In genomic region chr12:52521581-52522266, GRCh38 we compare ENCODE assay signal across 15 cellular contexts. TPM values are rescaled to one million over a fixed set of nuclear protein-coding genes. Genes with fewer than 3 reads are reported as not detected.
DNase-seq lines count a peak whose midpoint lies in the region; ATAC-seq and TF ChIP-seq lines count a peak whose summit lies in the region.
"Had no signal": no experiment of that assay in that cellular context is flagged by ENCODE, and none has a peak within 500 bp of the region (broad histone marks: within the 10 kb centered on the region; RNA-seq: fewer than 3 reads in every experiment).

No MANE protein-coding gene starts in this region.

- no peaks in the 10 kb centered on the region for H3K9me3 ChIP-seq in Karpas-422 (ENCODE audit: low read length)
- H3K9me3 ChIP-seq in aorta (ENCODE audit: control insufficient read depth, low read length): no peaks in the 10 kb centered on the region
- H3K9me3 ChIP-seq: gastroesophageal sphincter had no signal

- intact Hi-C loops in activated CD4-positive, alpha-beta memory T cell treated with anti-CD3 and anti-CD28 coated beads for 36 hours (cut with micrococcal nuclease): no loop called here
- intact Hi-C loops in aorta (cut with DNase I): no loop called here

- H3K4me1 Mint-ChIP-seq in activated CD4-positive, alpha-beta memory T cell treated with anti-CD3 and anti-CD28 coated beads, Interleukin-2, amount 10 ng/mL, durations not matched to agents 7 days and 5 days: peaks cover 4% of the 10 kb centered on the region
- H3K4me1 Mint-ChIP-seq in activated CD4-positive, alpha-beta memory T cell treated with anti-CD3 and anti-CD28 coated beads for 36 hours (ENCODE audit: low read depth): no peaks in the 10 kb centered on the region

- peaks cover 2% of the 10 kb centered on the region for H3K27me3 Mint-ChIP-seq in activated CD4-positive, alpha-beta memory T cell treated with anti-CD3 and anti-CD28 coated beads, Interleukin-2, amount 10 ng/mL, durations not matched to agents 7 days and 5 days
- no peaks in the 10 kb centered on the region for H3K27me3 Mint-ChIP-seq in activated CD4-positive, alpha-beta memory T cell treated with anti-CD3 and anti-CD28 coated beads for 36 hours

- ATAC-seq in aorta (ENCODE audit: low FRiP score): no peak

- H3K4me3 Mint-ChIP-seq in activated CD4-positive, alpha-beta memory T cell treated with anti-CD3 and anti-CD28 coated beads, Interleukin-2, amount 10 ng/mL, durations not matched to agents 7 days and 5 days: no peak overlapping the region
- no peak overlapping the region for H3K4me3 Mint-ChIP-seq in activated CD4-positive, alpha-beta memory T cell treated with anti-CD3 and anti-CD28 coated beads for 36 hours

- no peak overlapping the region for H3K4me2 ChIP-seq in Karpas-422 (ENCODE audit: low read depth, low read length, poor library complexity, severe bottlenecking)

- POLR2A ChIA-PET in activated CD4-positive, alpha-beta memory T cell treated with anti-CD3 and anti-CD28 coated beads, Interleukin-2, amount 10 ng/mL, durations not matched to agents 7 days and 5 days (lab: Charles Lee): no interaction called here
- POLR2A ChIA-PET in activated CD4-positive, alpha-beta memory T cell treated with anti-CD3 and anti-CD28 coated beads for 36 hours (lab: Charles Lee): no interaction called here

- H3K27ac ChIP-seq in Karpas-422 (ENCODE audit: low read length) (no peak overlapping the region), aorta (ENCODE audit: low read depth in 1 of 2, low read length in 2 of 2) (peak overlapping the region in 1 of 2 donors; percentile 23)
- H3K27ac ChIP-seq: gastroesophageal sphincter, parathyroid adenoma had no signal

- H3K4me1 ChIP-seq in Karpas-422 (ENCODE audit: low read length) (peaks cover 11% of the 10 kb centered on the region), aorta (ENCODE audit: control insufficient read depth in 1 of 2, insufficient read depth in 2 of 2, low read length in 2 of 2) (no peaks in the 10 kb centered on the region)
- H3K4me1 ChIP-seq: gastroesophageal sphincter, parathyroid adenoma had no signal

- H3K4me3 ChIP-seq in fibroblast of mammary gland (ENCODE audit: control insufficient read depth, low read depth, low read length) (no peak overlapping the region), Karpas-422 (ENCODE audit: low read length) (no peak overlapping the region), aorta (ENCODE audit: low read length in 2 of 2) (no peak overlapping the region)
- H3K4me3 ChIP-seq: gastroesophageal sphincter had no signal

- DNase-seq in activated CD4-positive, alpha-beta memory T cell treated with anti-CD3 and anti-CD28 coated beads, Interleukin-2, amount 10 ng/mL, durations not matched to agents 7 days and 5 days: peak; percentile 9
- no peak for DNase-seq in activated CD4-positive, alpha-beta memory T cell treated with anti-CD3 and anti-CD28 coated beads for 36 hours
- DNase-seq in SW480 (ENCODE audit: low spot score) (peak; percentile 90), fibroblast of mammary gland (ENCODE audit: low read depth) (peak; percentile 23), stromal cell of bone marrow (ENCODE audit: low read depth) (peak; percentile 30), Karpas-422 (no peak), cerebellum (ENCODE audit: low spot score) (no peak), aorta (no peak)
- DNase-seq: activated CD4-positive, alpha-beta T cell treated with anti-CD3 and anti-CD28 coated beads for 48 hours; activated naive CD4-positive, alpha-beta T cell treated with Interleukin-2 at 50 U/mL for 16 hours; NCI-H1092 treated with DMSO at 0.1 percent for 48 hours had no signal

- H3K27me3 ChIP-seq in Karpas-422 (ENCODE audit: low read length) (no peaks in the 10 kb centered on the region), aorta (ENCODE audit: control insufficient read depth in 1 of 2, insufficient read depth in 2 of 2, low read length in 1 of 2) (no peaks in the 10 kb centered on the region)

- 83 to 86% methylated on average over 10 of the region's 10 CpGs for WGBS in aorta, 2 donors

- no peaks in the 10 kb centered on the region for H4K20me1 ChIP-seq in Karpas-422 (ENCODE audit: insufficient read depth, low read depth, low read length)

- no peaks in the 10 kb centered on the region for H3K36me3 Mint-ChIP-seq in activated CD4-positive, alpha-beta memory T cell treated with anti-CD3 and anti-CD28 coated beads, Interleukin-2, amount 10 ng/mL, durations not matched to agents 7 days and 5 days (ENCODE audit: low read depth)
- no peaks in the 10 kb centered on the region for H3K36me3 Mint-ChIP-seq in activated CD4-positive, alpha-beta memory T cell treated with anti-CD3 and anti-CD28 coated beads for 36 hours

- CTCF ChIA-PET in activated CD4-positive, alpha-beta memory T cell treated with anti-CD3 and anti-CD28 coated beads, Interleukin-2, amount 10 ng/mL, durations not matched to agents 7 days and 5 days (lab: Charles Lee): no interaction called here
- CTCF ChIA-PET in activated CD4-positive, alpha-beta memory T cell treated with anti-CD3 and anti-CD28 coated beads for 36 hours (lab: Charles Lee): no interaction called here

- H3K27ac Mint-ChIP-seq in activated CD4-positive, alpha-beta memory T cell treated with anti-CD3 and anti-CD28 coated beads, Interleukin-2, amount 10 ng/mL, durations not matched to agents 7 days and 5 days: no peak overlapping the region
- no peak overlapping the region for H3K27ac Mint-ChIP-seq in activated CD4-positive, alpha-beta memory T cell treated with anti-CD3 and anti-CD28 coated beads for 36 hours

- no peaks in the 10 kb centered on the region for H3K9me2 ChIP-seq in Karpas-422 (replicated peaks; ENCODE audit: insufficient read depth, low read length)

- no peaks in the 10 kb centered on the region for H3K79me2 ChIP-seq in Karpas-422 (ENCODE audit: low read length)
- H3K79me2 ChIP-seq: parathyroid adenoma had no signal

- H3K36me3 ChIP-seq in Karpas-422 (ENCODE audit: insufficient read depth, low read length) (no peaks in the 10 kb centered on the region), aorta (ENCODE audit: control insufficient read depth in 1 of 2, insufficient read depth in 2 of 2, low read length in 1 of 2) (no peaks in the 10 kb centered on the region)
- H3K36me3 ChIP-seq: gastroesophageal sphincter had no signal

- no peak for TF ChIP-seq CTCF in fibroblast of mammary gland (conservative IDR thresholded peaks at IDR 0.05; ENCODE audit: control insufficient read depth, insufficient read depth, low read depth, low read length)

- no peaks in the 10 kb centered on the region for H3K9me3 Mint-ChIP-seq in activated CD4-positive, alpha-beta memory T cell treated with anti-CD3 and anti-CD28 coated beads, Interleukin-2, amount 10 ng/mL, durations not matched to agents 7 days and 5 days
- H3K9me3 Mint-ChIP-seq in activated CD4-positive, alpha-beta memory T cell treated with anti-CD3 and anti-CD28 coated beads for 36 hours: no peaks in the 10 kb centered on the region

- H3K9ac ChIP-seq in Karpas-422 (ENCODE audit: low read length): no peak overlapping the region
- H3K9ac ChIP-seq: parathyroid adenoma had no signal

- H2AFZ ChIP-seq in Karpas-422 (ENCODE audit: low read length): no peak overlapping the region
- H2AFZ ChIP-seq: parathyroid adenoma had no signal

RNA-seq across cellular contexts. Expression of gene KRT5, which starts 1.5 kb away (rescaled TPM):
- total RNA-seq in activated CD4-positive, alpha-beta memory T cell treated with anti-CD3 and anti-CD28 coated beads, Interleukin-2, amount 10 ng/mL, durations not matched to agents 7 days and 5 days: not detected
- total RNA-seq in activated CD4-positive, alpha-beta memory T cell treated with anti-CD3 and anti-CD28 coated beads for 36 hours: not detected
- total RNA-seq in Karpas-422 (2014; rRNA removed; shearing (Covaris generic); ENCODE audit: low replicate concordance): not detected in 2 replicates
- 0.18 TPM for total RNA-seq in cerebellum
- total RNA-seq in aorta: under 1 TPM in 1 of 2 donors, not detected in 1; 0.87 TPM
- 1 to 10 TPM; 1.4 to 2.4 TPM for polyA plus RNA-seq in aorta
- total RNA-seq: liver had no signal

RNA-seq across cellular contexts. Expression of gene KRT6A, which starts 28.7 kb away (rescaled TPM):
- total RNA-seq in activated CD4-positive, alpha-beta memory T cell treated with anti-CD3 and anti-CD28 coated beads, Interleukin-2, amount 10 ng/mL, durations not matched to agents 7 days and 5 days: not detected
- total RNA-seq in activated CD4-positive, alpha-beta memory T cell treated with anti-CD3 and anti-CD28 coated beads for 36 hours: not detected
- not detected in 2 replicates for total RNA-seq in Karpas-422 (2014; rRNA removed; shearing (Covaris generic); ENCODE audit: low replicate concordance)
- total RNA-seq in cerebellum (not detected), aorta (not detected)
- polyA plus RNA-seq in aorta: 1 to 10 TPM in 1 of 2 donors, under 1 TPM in 1; 0.38 to 1.8 TPM

RNA-seq across cellular contexts. Expression of gene KRT71, which starts 31.2 kb away (rescaled TPM):
- total RNA-seq in activated CD4-positive, alpha-beta memory T cell treated with anti-CD3 and anti-CD28 coated beads, Interleukin-2, amount 10 ng/mL, durations not matched to agents 7 days and 5 days: not detected
- total RNA-seq in activated CD4-positive, alpha-beta memory T cell treated with anti-CD3 and anti-CD28 coated beads for 36 hours: not detected
- total RNA-seq in Karpas-422 (2014; rRNA removed; shearing (Covaris generic); ENCODE audit: low replicate concordance): not detected in 2 replicates
- total RNA-seq in cerebellum: 0.18 TPM
- total RNA-seq in aorta: not detected
- not detected for polyA plus RNA-seq in aorta
- total RNA-seq: gastroesophageal sphincter, liver, subcutaneous adipose tissue had no signal
- polyA plus RNA-seq: liver had no signal

RNA-seq across cellular contexts. Expression of gene KRT6C, which starts 48.1 kb away (rescaled TPM):
- total RNA-seq in activated CD4-positive, alpha-beta memory T cell treated with anti-CD3 and anti-CD28 coated beads, Interleukin-2, amount 10 ng/mL, durations not matched to agents 7 days and 5 days: not detected
- total RNA-seq in activated CD4-positive, alpha-beta memory T cell treated with anti-CD3 and anti-CD28 coated beads for 36 hours: not detected
- not detected in 2 replicates for total RNA-seq in Karpas-422 (2014; rRNA removed; shearing (Covaris generic); ENCODE audit: low replicate concordance)
- total RNA-seq in cerebellum (not detected), aorta (not detected)
- polyA plus RNA-seq in aorta: under 1 TPM; 0.08 to 0.25 TPM
- total RNA-seq: subcutaneous adipose tissue had no signal
- polyA plus RNA-seq: liver had no signal

RNA-seq across cellular contexts. Expression of gene KRT74, which starts 51.9 kb away (rescaled TPM):
- total RNA-seq in activated CD4-positive, alpha-beta memory T cell treated with anti-CD3 and anti-CD28 coated beads, Interleukin-2, amount 10 ng/mL, durations not matched to agents 7 days and 5 days: not detected
- total RNA-seq in activated CD4-positive, alpha-beta memory T cell treated with anti-CD3 and anti-CD28 coated beads for 36 hours: not detected
- total RNA-seq in Karpas-422 (2014; rRNA removed; shearing (Covaris generic); ENCODE audit: low replicate concordance): not detected in 2 replicates
- total RNA-seq in cerebellum: not detected
- total RNA-seq in aorta: not detected
- polyA plus RNA-seq in aorta: not detected
- total RNA-seq: gastroesophageal sphincter, liver, subcutaneous adipose tissue had no signal
- polyA plus RNA-seq: liver had no signal

Comparison
In these comparisons a context has a peak if more than half of its experiments do, and no peak if none do; other contexts are left out.
1. DNase-seq: peak in activated CD4-positive, alpha-beta memory T cell treated with anti-CD3 and anti-CD28 coated beads, Interleukin-2, amount 10 ng/mL, durations not matched to agents 7 days and 5 days (single experiment), SW480 (single experiment), fibroblast of mammary gland (single experiment) and stromal cell of bone marrow (single experiment); none in activated CD4-positive, alpha-beta memory T cell treated with anti-CD3 and anti-CD28 coated beads for 36 hours (single experiment), Karpas-422 (single experiment), cerebellum (single experiment) and aorta (0 of 2).